Comparison of ENCODE assay signal across 16 cellular contexts in the genomic region with DNA sequence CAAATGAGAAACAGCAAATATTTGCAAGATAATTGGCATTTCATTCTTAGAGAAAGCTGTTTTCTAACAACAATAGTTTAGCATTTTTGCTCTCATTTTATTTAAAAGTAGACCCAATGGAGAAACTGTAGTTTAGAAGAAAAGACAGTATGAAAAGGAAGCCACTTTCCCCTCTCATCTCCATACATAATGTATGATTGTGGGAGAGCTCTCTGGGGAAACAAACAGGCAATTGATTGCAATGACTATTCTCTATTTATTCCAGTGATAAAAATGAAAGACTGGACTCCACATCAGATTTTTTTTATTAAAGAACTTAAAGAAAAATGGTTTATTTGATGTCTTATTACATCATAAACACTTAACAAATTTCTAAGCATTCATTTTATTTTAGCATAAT.
DNase-seq lines count a peak whose midpoint lies in the region; ATAC-seq lines count a peak whose summit lies in the region.
"Had no signal": no experiment of that assay in that cellular context is flagged by ENCODE, and none has a peak within 500 bp of the region (broad histone marks: within the 10 kb centered on the region; RNA-seq: fewer than 3 reads in every experiment).

No MANE protein-coding gene starts in this region.

- in situ Hi-C loops in SK-MEL-5 (cut with HindIII; ENCODE audit: low pct_unique_long_range_greater_than_20kb, low sequenced_read_pairs): no loop called here

- DNase-seq in SK-MEL-5 (ENCODE audit: low read depth, low spot score) (peak; percentile 47), foreskin melanocyte (peak; percentile 66), midbrain (lab: John Stamatoyannopoulos, UW) (peak; percentile 41), superior temporal gyrus (ENCODE audit: extremely low spot score) (peak; percentile 82), NCI-H524 treated with DMSO at 0.1 percent for 48 hours (lab: John Stamatoyannopoulos, UW) (no peak)
- DNase-seq in activated T-cell treated with anti-CD3 and anti-CD28 coated beads, Interleukin-2, amount 50 U/mL, for 48 hours: no peak
- DNase-seq: BE2C; Caco-2; CD4-positive, alpha-beta memory T cell; DND-41; GDM1; HCEC 1CT; HFFc6; IMR-90 had no signal

- ATAC-seq in HG03159 (IDR thresholded peaks at IDR 0.05; ENCODE audit: unreplicated experiment) (no peak), HG02938 (IDR thresholded peaks at IDR 0.05; ENCODE audit: unreplicated experiment) (no peak)

Comparison
In these comparisons a context has a peak if more than half of its experiments do, and no peak if none do; other contexts are left out.
1. DNase-seq: peak in SK-MEL-5 (single experiment), foreskin melanocyte (single experiment), midbrain (single experiment) and superior temporal gyrus (single experiment); none in NCI-H524 treated with DMSO at 0.1 percent for 48 hours (single experiment) and activated T-cell treated with anti-CD3 and anti-CD28 coated beads, Interleukin-2, amount 50 U/mL, for 48 hours (0 of 2).